In the genomic region with DNA sequence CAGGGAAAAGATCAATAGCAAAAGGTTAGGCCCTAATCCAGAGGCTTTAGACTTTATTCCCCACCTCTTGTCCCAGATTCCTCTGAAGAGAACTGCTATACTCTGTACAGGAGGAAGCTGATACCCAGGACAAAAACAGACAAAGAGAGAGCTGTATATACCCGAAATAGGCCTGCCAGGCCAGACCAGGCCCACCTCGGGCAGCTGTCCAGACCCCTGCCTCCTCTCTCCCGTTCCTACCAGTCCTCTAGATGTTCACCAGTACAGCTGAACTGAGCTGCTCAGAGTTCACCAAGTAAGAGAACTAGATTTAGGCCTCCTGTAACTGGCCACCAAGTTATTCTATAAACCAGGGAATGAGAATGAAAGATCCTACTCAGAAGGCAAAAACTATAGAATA, we compare ENCODE assay signal across 11 cellular contexts. TPM values are rescaled to one million over a fixed set of nuclear protein-coding genes. Genes with fewer than 3 reads are reported as not detected.
DNase-seq lines count a peak whose midpoint lies in the region; ATAC-seq and TF ChIP-seq lines count a peak whose summit lies in the region.
"Had no signal": no experiment of that assay in that cellular context is flagged by ENCODE, and none has a peak within 500 bp of the region (broad histone marks: within the 10 kb centered on the region; RNA-seq: fewer than 3 reads in every experiment).

No MANE protein-coding gene starts in this region.

- peaks cover 45% of the 10 kb centered on the region for H3K4me1 Mint-ChIP-seq in activated B cell treated with CpG ODN at 0.5 μM for 24 hours
- H3K4me1 Mint-ChIP-seq in stimulated activated naive B cell treated with anti-CD40 and anti-IgM and Interleukin-4, amounts not matched to agents 10 μg/mL and 1 μg/mL and 100 μg/mL, for 72 hours: peaks cover 36 to 51% of the 10 kb centered on the region in 2 donors

- H3K4me1 ChIP-seq in SK-N-SH (ENCODE audit: control insufficient read depth in 1 of 2, insufficient read depth in 2 of 2, low read depth in 1 of 2, low read length in 1 of 2) (peaks cover 26 to 31% of the 10 kb centered on the region in 2 experiments), gastroesophageal sphincter (peaks cover 8 to 66% (median 30%) of the 10 kb centered on the region in 3 donors), mucosa of descending colon (ENCODE audit: low read depth) (peaks cover 27% of the 10 kb centered on the region)

- no peak for DNase-seq in SK-N-SH
- DNase-seq in activated B cell treated with CpG ODN at 0.5 μM for 24 hours: no peak
- no peak for DNase-seq in stimulated activated naive B cell treated with anti-CD40 and anti-IgM and Interleukin-4, amounts not matched to agents 10 μg/mL and 1 μg/mL and 100 μg/mL, for 72 hours
- DNase-seq in EL: no peak
- DNase-seq in mucosa of descending colon: no peak
- DNase-seq: 8988T, pancreas had no signal

- H3K9me3 ChIP-seq in SK-N-SH (no peaks in the 10 kb centered on the region), gastroesophageal sphincter (no peaks in the 10 kb centered on the region), mucosa of descending colon (no peaks in the 10 kb centered on the region)
- H3K9me3 ChIP-seq: pancreas had no signal

- H3K36me3 ChIP-seq in SK-N-SH (replicated peaks in 1 of 2; ENCODE audit: control insufficient read depth in 1 of 2, insufficient read depth in 2 of 2, low read length in 1 of 2) (peaks cover 61 to 68% of the 10 kb centered on the region in 2 experiments), gastroesophageal sphincter (peaks cover 0 to 52% of the 10 kb centered on the region in 2 donors), mucosa of descending colon (ENCODE audit: low read depth) (peaks cover 22% of the 10 kb centered on the region)

- no peak for TF ChIP-seq POLR2A in gastroesophageal sphincter (IDR thresholded peaks at IDR 0.05)

- H2AFZ ChIP-seq in SK-N-SH (ENCODE audit: low read depth): no peak overlapping the region

- H3K79me2 ChIP-seq in SK-N-SH (ENCODE audit: insufficient read depth): peaks cover 92% of the 10 kb centered on the region

- CTCF ChIA-PET in SK-N-SH (lab: Yijun Ruan, JAX) (interaction anchor here (0.7 to 3.3 kb wide), 9 partner anchors 25 to 230 kb away, joined by 3 to 10 read pairs (median 4); no protein-coding TSS in a partner anchor), activated B cell treated with CpG ODN at 0.5 μM for 24 hours (lab: Charles Lee) (interaction anchor here (0.9 kb wide), 1 partner anchor 32 kb away, joined by 3 read pairs; no protein-coding TSS in a partner anchor)

- TF ChIP-seq CTCF in SK-N-SH (IDR thresholded peaks at IDR 0.05) (no peak), activated B cell treated with CpG ODN at 0.5 μM for 24 hours (IDR thresholded peaks at IDR 0.05) (no peak), gastroesophageal sphincter (IDR thresholded peaks at IDR 0.05) (no peak), mucosa of descending colon (IDR thresholded peaks at IDR 0.05) (no peak)

- POLR2A ChIA-PET in SK-N-SH (lab: Yijun Ruan, JAX) (interaction anchor here (0.7 to 1.0 kb wide), 2 partner anchors 121 to 520 kb away, joined by 3 read pairs; a partner anchor contains a TSS), activated B cell treated with CpG ODN at 0.5 μM for 24 hours (lab: Charles Lee) (interaction anchor here (0.5 to 2.6 kb wide), 8 partner anchors 11 to 219 kb away, joined by 3 to 8 read pairs (median 4); a partner anchor contains a TSS)

- H3K9me3 Mint-ChIP-seq in activated B cell treated with CpG ODN at 0.5 μM for 24 hours: no peaks in the 10 kb centered on the region
- H3K9me3 Mint-ChIP-seq in stimulated activated naive B cell treated with anti-CD40 and anti-IgM and Interleukin-4, amounts not matched to agents 10 μg/mL and 1 μg/mL and 100 μg/mL, for 72 hours: no peaks in the 10 kb centered on the region

- no peaks in the 10 kb centered on the region for H3K27me3 Mint-ChIP-seq in activated B cell treated with CpG ODN at 0.5 μM for 24 hours
- no peaks in the 10 kb centered on the region for H3K27me3 Mint-ChIP-seq in stimulated activated naive B cell treated with anti-CD40 and anti-IgM and Interleukin-4, amounts not matched to agents 10 μg/mL and 1 μg/mL and 100 μg/mL, for 72 hours

- intact Hi-C loops in activated B cell treated with CpG ODN at 0.5 μM for 24 hours (cut with micrococcal nuclease) (no loop called here), mucosa of descending colon (cut with DNase I, micrococcal nuclease) (no loop called here)

- H3F3A ChIP-seq in SK-N-SH (replicated peaks; ENCODE audit: insufficient read depth): peaks cover 7% of the 10 kb centered on the region

- H3K9ac ChIP-seq in SK-N-SH: peak overlapping the region; percentile 41; the same call in 1 of the 2 replicates

- TF ChIP-seq EP300 in SK-N-SH (IDR thresholded peaks at IDR 0.05; ENCODE audit: borderline replicate concordance in 1 of 2, low read depth in 1 of 2, low read length in 1 of 2) (no peak), gastroesophageal sphincter (IDR thresholded peaks at IDR 0.05) (no peak)

- H4K20me1 ChIP-seq in SK-N-SH (ENCODE audit: insufficient read depth): peaks cover 53% of the 10 kb centered on the region

- ATAC-seq in SK-N-SH treated with all-trans-retinoic acid at 6 μM for 48 hours: no peak
- no peak for ATAC-seq in activated B cell treated with CpG ODN at 0.5 μM for 24 hours (ENCODE audit: low read depth)
- no peak for ATAC-seq in gastroesophageal sphincter
- no peak for ATAC-seq in stimulated activated naive B cell treated with anti-CD40 and anti-IgM and Interleukin-4, amounts not matched to agents 10 μg/mL and 1 μg/mL and 100 μg/mL, for 72 hours (replicated peaks)
- ATAC-seq in GM21786 (IDR thresholded peaks at IDR 0.05; ENCODE audit: unreplicated experiment): no peak
- ATAC-seq in mucosa of descending colon: no peak
- ATAC-seq: pancreas had no signal

- H3K4me3 Mint-ChIP-seq in activated B cell treated with CpG ODN at 0.5 μM for 24 hours: no peak overlapping the region
- peak overlapping the region in 1 of 2 donors; percentile 72 for H3K4me3 Mint-ChIP-seq in stimulated activated naive B cell treated with anti-CD40 and anti-IgM and Interleukin-4, amounts not matched to agents 10 μg/mL and 1 μg/mL and 100 μg/mL, for 72 hours

- peaks cover 81% of the 10 kb centered on the region for H3K36me3 Mint-ChIP-seq in activated B cell treated with CpG ODN at 0.5 μM for 24 hours (ENCODE audit: low read depth)
- peaks cover 62 to 69% of the 10 kb centered on the region in 2 donors for H3K36me3 Mint-ChIP-seq in stimulated activated naive B cell treated with anti-CD40 and anti-IgM and Interleukin-4, amounts not matched to agents 10 μg/mL and 1 μg/mL and 100 μg/mL, for 72 hours

- H3K4me2 ChIP-seq in SK-N-SH: peak overlapping the region; percentile 91

- no peaks in the 10 kb centered on the region for H3K9me2 ChIP-seq in SK-N-SH

- peak overlapping the region; percentile 53 for H3K27ac Mint-ChIP-seq in activated B cell treated with CpG ODN at 0.5 μM for 24 hours
- H3K27ac Mint-ChIP-seq in stimulated activated naive B cell treated with anti-CD40 and anti-IgM and Interleukin-4, amounts not matched to agents 10 μg/mL and 1 μg/mL and 100 μg/mL, for 72 hours: peak overlapping the region; percentile 92

- H3K4me3 ChIP-seq in SK-N-SH (ENCODE audit: low read depth in 2 of 2, low read length in 1 of 2): peak overlapping the region in 1 of 2 experiments; percentile 90; a peak in 2 of 4 replicates
- peak overlapping the region in 1 of 2 donors; percentile 85 for H3K4me3 ChIP-seq in gastroesophageal sphincter
- no peak overlapping the region for H3K4me3 ChIP-seq in mucosa of descending colon

- 65% methylated on average over 3 of the region's 3 CpGs for WGBS in SK-N-SH (ENCODE audit: low lambda C conversion rate)
- 22% methylated on average over 3 of the region's 3 CpGs; no CpG with 5 or more reads in 1 of the 2 donors for WGBS in gastroesophageal sphincter (ENCODE audit: low coverage in 1 of 2), 2 donors

- TF ChIP-seq RAD21 in SK-N-SH (IDR thresholded peaks at IDR 0.05; ENCODE audit: low read length): no peak

- H3K27me3 ChIP-seq in SK-N-SH (ENCODE audit: insufficient read depth) (no peaks in the 10 kb centered on the region), gastroesophageal sphincter (no peaks in the 10 kb centered on the region)
- H3K27me3 ChIP-seq: pancreas had no signal

- no peak overlapping the region; a peak in 1 of 4 replicates for H3K27ac ChIP-seq in SK-N-SH (ENCODE audit: low read depth in 2 of 2, low read length in 1 of 2)
- peak overlapping the region; percentile 0 to 99 (median 86) for H3K27ac ChIP-seq in gastroesophageal sphincter

RNA-seq across cellular contexts. Expression of a gene that starts 4.7 kb away (rescaled TPM):
- 85.5 and 90.5 TPM in 2 replicates for polyA plus RNA-seq in SK-N-SH (2012; rRNA removed)
- 63.2 and 74.4 TPM in 2 replicates for polyA plus RNA-seq in SK-N-SH (2012; cell fraction: cytosol; rRNA removed)
- polyA plus RNA-seq in SK-N-SH (2012; cell fraction: nucleus; rRNA removed): 200 and 254 TPM in 2 replicates
- total RNA-seq in activated B cell treated with CpG ODN at 0.5 μM for 24 hours (342 and 345 TPM in 2 replicates), gastroesophageal sphincter (100 to 1,000 TPM; 133 to 266 (median 219) TPM), mucosa of descending colon (100 to 1,000 TPM; 127 to 243 (median 149) TPM)

RNA-seq across cellular contexts. Expression of a gene that starts 33.2 kb away (rescaled TPM):
- polyA plus RNA-seq in SK-N-SH (2012; rRNA removed): 0.03 and 0.05 TPM in 2 replicates
- 0.03 and 0.05 TPM in 2 replicates for polyA plus RNA-seq in SK-N-SH (2012; cell fraction: cytosol; rRNA removed)
- 0.15 TPM in 2 replicates for polyA plus RNA-seq in SK-N-SH (2012; cell fraction: nucleus; rRNA removed)
- total RNA-seq in activated B cell treated with CpG ODN at 0.5 μM for 24 hours (27.7 and 30.4 TPM in 2 replicates), gastroesophageal sphincter (1 to 10 TPM in 2 of 4 donors, under 1 TPM in 2; 0.47 to 2.0 (median 1.2) TPM), mucosa of descending colon (10 to 100 TPM; 12.0 to 30.5 (median 22.7) TPM)

RNA-seq across cellular contexts. Expression of a gene that starts 34.4 kb away (rescaled TPM):
- polyA plus RNA-seq in SK-N-SH (2012; rRNA removed): 64.5 and 76.2 TPM in 2 replicates
- 45.2 and 46.3 TPM in 2 replicates for polyA plus RNA-seq in SK-N-SH (2012; cell fraction: cytosol; rRNA removed)
- polyA plus RNA-seq in SK-N-SH (2012; cell fraction: nucleus; rRNA removed): 283 and 315 TPM in 2 replicates
- total RNA-seq in activated B cell treated with CpG ODN at 0.5 μM for 24 hours: 114 and 121 TPM in 2 replicates
- total RNA-seq in gastroesophageal sphincter: 10 to 100 TPM; 22.5 to 49.8 (median 26.8) TPM
- total RNA-seq in mucosa of descending colon: 10 to 100 TPM; 26.1 to 32.4 (median 26.6) TPM

RNA-seq across cellular contexts. Expression of a gene that starts 44.7 kb away (rescaled TPM):
- polyA plus RNA-seq in SK-N-SH (2012; rRNA removed): 0.71 and 0.88 TPM in 2 replicates
- 0.35 and 0.58 TPM in 2 replicates for polyA plus RNA-seq in SK-N-SH (2012; cell fraction: cytosol; rRNA removed)
- 5.4 and 6.0 TPM in 2 replicates for polyA plus RNA-seq in SK-N-SH (2012; cell fraction: nucleus; rRNA removed)
- total RNA-seq in activated B cell treated with CpG ODN at 0.5 μM for 24 hours (5.4 and 7.7 TPM in 2 replicates), gastroesophageal sphincter (1 to 10 TPM in 2 of 4 donors, under 1 TPM in 1, not detected in 1; 0.81 to 3.2 (median 2.4) TPM), mucosa of descending colon (1 to 10 TPM; 1.4 to 3.0 (median 2.2) TPM)
- total RNA-seq: HT1080 had no signal

RNA-seq across cellular contexts. Expression of a gene that starts 46.7 kb away (rescaled TPM):
- polyA plus RNA-seq in SK-N-SH (2012; rRNA removed): 50.1 and 50.6 TPM in 2 replicates
- polyA plus RNA-seq in SK-N-SH (2012; cell fraction: cytosol; rRNA removed): 16.0 and 21.0 TPM in 2 replicates
- 274 and 306 TPM in 2 replicates for polyA plus RNA-seq in SK-N-SH (2012; cell fraction: nucleus; rRNA removed)
- total RNA-seq in activated B cell treated with CpG ODN at 0.5 μM for 24 hours: 23.6 and 25.9 TPM in 2 replicates
- 10 to 100 TPM; 16.9 to 27.4 (median 22.1) TPM for total RNA-seq in gastroesophageal sphincter
- total RNA-seq in mucosa of descending colon: 10 to 100 TPM in 1 of 3 donors, 1 to 10 TPM in 2; 3.6 to 22.4 (median 8.2) TPM

Comparison
In these comparisons a context has a peak if more than half of its experiments do, and no peak if none do; other contexts are left out.
1. H3K27ac ChIP-seq: peak in gastroesophageal sphincter (4 of 4); none in SK-N-SH (0 of 2).